ENCODE assay signal across 34 cellular contexts in the genomic region with DNA sequence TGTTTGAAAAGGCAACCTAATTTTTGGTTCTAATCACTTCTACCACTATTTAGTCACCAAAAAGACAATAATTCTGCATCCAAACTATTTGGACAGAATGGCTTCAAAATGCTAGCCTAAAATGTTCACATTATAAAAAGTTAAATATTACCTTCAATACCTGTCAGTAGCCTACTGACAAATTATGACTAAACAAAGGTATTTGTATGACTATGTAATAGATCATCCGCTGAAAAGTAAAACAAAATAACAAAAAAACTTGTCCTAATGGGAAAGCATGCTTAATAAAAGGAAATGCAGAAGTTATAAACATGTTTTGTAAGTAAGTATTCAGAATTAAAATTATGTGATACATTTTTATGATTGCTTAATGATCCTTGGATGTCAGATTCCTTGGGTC. TPM values are rescaled to one million over a fixed set of nuclear protein-coding genes. Genes with fewer than 3 reads are reported as not detected.
"Had no signal": no experiment of that assay in that cellular context is flagged by ENCODE, and none has a peak within 500 bp of the region (broad histone marks: within the 10 kb centered on the region; RNA-seq: fewer than 3 reads in every experiment).

No MANE protein-coding gene starts in this region.

- H3K27me3 Mint-ChIP-seq: activated CD4-positive, alpha-beta T cell treated with anti-CD3 and anti-CD28 coated beads for 36 hours; activated naive CD4-positive, alpha-beta T cell treated with anti-CD3 and anti-CD28 coated beads, Interleukin-2, amount 50 U/mL, for 24 hours; activated naive CD8-positive, alpha-beta T cell treated with anti-CD3 and anti-CD28 coated beads for 36 hours; activated naive CD8-positive, alpha-beta T cell treated with anti-CD3 and anti-CD28 coated beads, Interleukin-2, amount 50 U/mL, for 24 hours had no signal

- H3K27ac Mint-ChIP-seq: activated CD4-positive, alpha-beta T cell treated with anti-CD3 and anti-CD28 coated beads for 36 hours; activated CD8-positive, alpha-beta T cell treated with anti-CD3 and anti-CD28 coated beads for 36 hours; activated naive CD4-positive, alpha-beta T cell treated with anti-CD3 and anti-CD28 coated beads for 36 hours; activated naive CD4-positive, alpha-beta T cell treated with anti-CD3 and anti-CD28 coated beads, Interleukin-2, amount 50 U/mL, for 24 hours; activated naive CD8-positive, alpha-beta T cell treated with anti-CD3 and anti-CD28 coated beads for 36 hours; activated naive CD8-positive, alpha-beta T cell treated with anti-CD3 and anti-CD28 coated beads, Interleukin-2, amount 50 U/mL, for 24 hours; activated T-helper 1 cell treated with anti-CD3 and anti-CD28 coated beads, Interleukin-12 subunit alpha, Interleukin-12 subunit beta, Interleukin-2, Interleukin-4 antibody, amounts not matched to agents 30 ng/mL and 10 ng/mL and 1 ng/mL, durations not matched to agents 14 hours and 24 hours and 36 hours; activated T-helper 2 cell treated with anti-CD3 and anti-CD28 coated beads, Interferon-gamma antibody, Interleukin-2, Interleukin-4, amounts not matched to agents 10 μg/mL and 5 μg/mL and 100 μg/mL, durations not matched to agents 14 hours and 24 hours and 36 hours had no signal

- H3K36me3 Mint-ChIP-seq: activated naive CD4-positive, alpha-beta T cell treated with anti-CD3 and anti-CD28 coated beads, Interleukin-2, amount 50 U/mL, for 24 hours; activated naive CD8-positive, alpha-beta T cell treated with anti-CD3 and anti-CD28 coated beads for 36 hours had no signal

- ATAC-seq: activated CD4-positive, alpha-beta T cell treated with anti-CD3 and anti-CD28 coated beads for 36 hours; activated CD8-positive, alpha-beta T cell treated with anti-CD3 and anti-CD28 coated beads for 36 hours; activated naive CD8-positive, alpha-beta T cell treated with anti-CD3 and anti-CD28 coated beads, Interleukin-2, amount 50 U/mL, for 24 hours; body of pancreas; esophagus mucosa; gastrocnemius medialis; heart left ventricle had no signal

- DNase-seq: activated CD4-positive, alpha-beta T cell treated with anti-CD3 and anti-CD28 coated beads for 36 hours; activated CD4-positive, alpha-beta T cell treated with anti-CD3 and anti-CD28 coated beads, Interleukin-2, amount 50 U/mL, for 1 hour; activated CD4-positive, alpha-beta T cell treated with anti-CD3 and anti-CD28 coated beads, Interleukin-2, amount 50 U/mL, for 48 hours; activated CD4-positive, CD25-positive, alpha-beta regulatory T cell; activated CD4-positive, CD25-positive, alpha-beta regulatory T cell treated with anti-CD3 and anti-CD28 coated beads, Interleukin-2, amount 50 U/mL, for 72 hours; activated CD8-positive, alpha-beta memory T cell treated with anti-CD3 and anti-CD28 coated beads for 24 hours; activated CD8-positive, alpha-beta T cell treated with anti-CD3 and anti-CD28 coated beads for 36 hours; activated effector memory CD4-positive, alpha-beta T cell treated with anti-CD3 and anti-CD28 coated beads, Interleukin-2, amount 50 U/mL, for 16 hours; activated naive CD4-positive, alpha-beta T cell treated with anti-CD3 and anti-CD28 coated beads for 36 hours; activated naive CD8-positive, alpha-beta T cell treated with anti-CD3 and anti-CD28 coated beads for 36 hours; activated naive CD8-positive, alpha-beta T cell treated with anti-CD3 and anti-CD28 coated beads, Interleukin-2, amount 50 U/mL, for 24 hours; activated T-cell treated with anti-CD3 and anti-CD28 coated beads, Interleukin-2, amount 50 U/mL, for 48 hours; adrenal gland; amygdala; aorta; body of pancreas; central memory CD4-positive, alpha-beta T cell; cerebellar nuclear complex; colonic mucosa; effector CD8-positive, alpha-beta T cell; foreskin fibroblast; gastrocnemius medialis; glutamatergic neuron; heart left ventricle; T-helper 1 cell; T-helper 2 cell had no signal

- H3K4me1 Mint-ChIP-seq: activated CD4-positive, alpha-beta T cell treated with anti-CD3 and anti-CD28 coated beads for 36 hours; activated naive CD4-positive, alpha-beta T cell treated with anti-CD3 and anti-CD28 coated beads, Interleukin-2, amount 50 U/mL, for 24 hours; activated naive CD8-positive, alpha-beta T cell treated with anti-CD3 and anti-CD28 coated beads for 36 hours; activated naive CD8-positive, alpha-beta T cell treated with anti-CD3 and anti-CD28 coated beads, Interleukin-2, amount 50 U/mL, for 24 hours had no signal

- H3K4me3 Mint-ChIP-seq: activated CD4-positive, alpha-beta T cell treated with anti-CD3 and anti-CD28 coated beads for 36 hours; activated CD8-positive, alpha-beta T cell treated with anti-CD3 and anti-CD28 coated beads for 36 hours; activated naive CD4-positive, alpha-beta T cell treated with anti-CD3 and anti-CD28 coated beads for 36 hours; activated naive CD4-positive, alpha-beta T cell treated with anti-CD3 and anti-CD28 coated beads, Interleukin-2, amount 50 U/mL, for 24 hours; activated naive CD8-positive, alpha-beta T cell treated with anti-CD3 and anti-CD28 coated beads for 36 hours; activated naive CD8-positive, alpha-beta T cell treated with anti-CD3 and anti-CD28 coated beads, Interleukin-2, amount 50 U/mL, for 24 hours; activated T-helper 1 cell treated with anti-CD3 and anti-CD28 coated beads, Interleukin-12 subunit alpha, Interleukin-12 subunit beta, Interleukin-2, Interleukin-4 antibody, amounts not matched to agents 30 ng/mL and 10 ng/mL and 1 ng/mL, durations not matched to agents 14 hours and 24 hours and 36 hours had no signal

- H3K9me3 ChIP-seq: adrenal gland, body of pancreas, colonic mucosa, gastrocnemius medialis, heart left ventricle had no signal

- FAIRE-seq: endometrium, endothelial cell of umbilical vein had no signal

- H3K4me3 ChIP-seq: adrenal gland, body of pancreas, cardiac muscle cell, colonic mucosa, gastrocnemius medialis, heart left ventricle had no signal

RNA-seq across cellular contexts. Expression of a gene that starts 36.6 kb away (rescaled TPM):
- total RNA-seq: activated CD4-positive, alpha-beta T cell treated with anti-CD3 and anti-CD28 coated beads for 36 hours; activated CD8-positive, alpha-beta T cell treated with anti-CD3 and anti-CD28 coated beads for 36 hours; activated naive CD4-positive, alpha-beta T cell treated with anti-CD3 and anti-CD28 coated beads for 36 hours; activated naive CD8-positive, alpha-beta T cell treated with anti-CD3 and anti-CD28 coated beads for 36 hours; activated T-helper 1 cell treated with anti-CD3 and anti-CD28 coated beads, Interleukin-12 subunit alpha, Interleukin-12 subunit beta, Interleukin-2, Interleukin-4 antibody, amounts not matched to agents 30 ng/mL and 10 ng/mL and 1 ng/mL, durations not matched to agents 14 hours and 24 hours and 36 hours; activated T-helper 2 cell treated with anti-CD3 and anti-CD28 coated beads, Interferon-gamma antibody, Interleukin-2, Interleukin-4, amounts not matched to agents 10 μg/mL and 5 μg/mL and 100 μg/mL, durations not matched to agents 14 hours and 24 hours and 36 hours; epithelial cell of proximal tubule had no signal
